In genomic region chr10:89978081-89978480, GRCh38 we compare ENCODE assay signal across 25 cellular contexts.
"Had no signal": no experiment of that assay in that cellular context is flagged by ENCODE, and none has a peak within 500 bp of the region (broad histone marks: within the 10 kb centered on the region; RNA-seq: fewer than 3 reads in every experiment).

No MANE protein-coding gene starts in this region.

- H3K27ac Mint-ChIP-seq: activated B cell treated with CpG ODN at 0.5 μM for 24 hours; activated CD4-positive, alpha-beta memory T cell treated with anti-CD3 and anti-CD28 coated beads, Interleukin-2, amount 10 ng/mL, durations not matched to agents 7 days and 5 days; activated naive CD8-positive, alpha-beta T cell treated with anti-CD3 and anti-CD28 coated beads, Interleukin-2, amount 10 ng/mL, durations not matched to agents 7 days and 5 days; T-helper 1 cell treated with Interleukin-12 subunit alpha and Interleukin-12 subunit beta and Interleukin-4 antibody, amounts not matched to agents 30 μg/mL and 1 μg/mL, for 36 hours had no signal

- H3K27me3 Mint-ChIP-seq: activated B cell treated with CpG ODN at 0.5 μM for 24 hours; activated CD4-positive, alpha-beta memory T cell treated with anti-CD3 and anti-CD28 coated beads, Interleukin-2, amount 10 ng/mL, durations not matched to agents 7 days and 5 days had no signal

- DNase-seq: activated B cell treated with CpG ODN at 0.5 μM for 24 hours; activated CD4-positive, alpha-beta memory T cell treated with anti-CD3 and anti-CD28 coated beads, Interleukin-2, amount 10 ng/mL, durations not matched to agents 7 days and 5 days; activated CD4-positive, alpha-beta T cell treated with anti-CD3 and anti-CD28 coated beads for 1 hour; activated CD4-positive, alpha-beta T cell treated with anti-CD3 and anti-CD28 coated beads, Interleukin-2, amount 50 U/mL, for 1 hour; activated naive CD4-positive, alpha-beta T cell treated with anti-CD3 and anti-CD28 coated beads, Interleukin-2, amount 50 U/mL, for 16 hours; activated naive CD8-positive, alpha-beta T cell treated with anti-CD3 and anti-CD28 coated beads, Interleukin-2, amount 10 ng/mL, durations not matched to agents 7 days and 5 days; activated T-cell treated with anti-CD3 and anti-CD28 coated beads for 4 hours; adrenal gland; anterior cingulate cortex; cerebellar nuclear complex; MM.1S; NCI-H1092 treated with DMSO at 0.1 percent for 48 hours; NCI-H1417 treated with DMSO at 0.1 percent for 48 hours; NCI-H1694; NCI-H2029; NCI-H345; NCI-H510A; NCI-H526 treated with DMSO at 0.1 percent for 48 hours; NK-92 treated with Interleukin-12 subunit alpha and Interleukin-12 subunit beta, amount 100 ng/mL, for 24 hours; Peyer's patch; SHP77; T-helper 9 cell had no signal

- FAIRE-seq: colon, TTC549 had no signal

- H3K36me3 Mint-ChIP-seq: activated naive CD8-positive, alpha-beta T cell treated with anti-CD3 and anti-CD28 coated beads, Interleukin-2, amount 10 ng/mL, durations not matched to agents 7 days and 5 days had no signal

- H3K4me1 Mint-ChIP-seq: activated CD4-positive, alpha-beta memory T cell treated with anti-CD3 and anti-CD28 coated beads, Interleukin-2, amount 10 ng/mL, durations not matched to agents 7 days and 5 days; activated naive CD8-positive, alpha-beta T cell treated with anti-CD3 and anti-CD28 coated beads, Interleukin-2, amount 10 ng/mL, durations not matched to agents 7 days and 5 days had no signal

- H3K4me3 Mint-ChIP-seq: activated B cell treated with CpG ODN at 0.5 μM for 24 hours; activated CD4-positive, alpha-beta memory T cell treated with anti-CD3 and anti-CD28 coated beads, Interleukin-2, amount 10 ng/mL, durations not matched to agents 7 days and 5 days; activated naive CD8-positive, alpha-beta T cell treated with anti-CD3 and anti-CD28 coated beads, Interleukin-2, amount 10 ng/mL, durations not matched to agents 7 days and 5 days; T-helper 1 cell treated with Interleukin-12 subunit alpha and Interleukin-12 subunit beta and Interleukin-4 antibody, amounts not matched to agents 30 μg/mL and 1 μg/mL, for 36 hours had no signal

- H3K9me3 Mint-ChIP-seq: activated B cell treated with CpG ODN at 0.5 μM for 24 hours; activated CD4-positive, alpha-beta memory T cell treated with anti-CD3 and anti-CD28 coated beads, Interleukin-2, amount 10 ng/mL, durations not matched to agents 7 days and 5 days; activated naive CD8-positive, alpha-beta T cell treated with anti-CD3 and anti-CD28 coated beads, Interleukin-2, amount 10 ng/mL, durations not matched to agents 7 days and 5 days; T-helper 1 cell treated with Interleukin-12 subunit alpha and Interleukin-12 subunit beta and Interleukin-4 antibody, amounts not matched to agents 30 μg/mL and 1 μg/mL, for 36 hours had no signal
